ENCODE assay signal across 8 cellular contexts in the genomic region with DNA sequence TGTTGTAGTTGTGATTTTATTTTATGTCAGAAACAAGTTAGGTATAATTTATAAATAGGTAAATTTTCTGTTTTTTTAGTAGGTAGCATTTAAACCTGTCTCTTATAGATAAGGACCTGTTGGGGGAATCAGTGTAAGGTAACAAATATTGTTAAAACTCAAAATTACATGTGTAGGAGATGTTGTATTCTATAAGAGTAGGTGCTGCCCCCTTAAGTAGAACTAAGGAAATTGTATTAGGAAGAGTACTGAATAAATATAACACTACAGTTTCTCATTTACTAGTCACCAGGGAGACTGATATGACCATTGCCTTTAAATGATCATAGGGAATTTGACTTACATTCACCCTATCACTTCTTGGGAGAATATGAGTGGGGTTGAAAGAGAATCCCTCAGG. TPM values are rescaled to one million over a fixed set of nuclear protein-coding genes. Genes with fewer than 3 reads are reported as not detected.
A peak's percentile ranks its signal among the peaks of the same experiment; 100 is the strongest.
DNase-seq lines count a peak whose midpoint lies in the region; ATAC-seq, FAIRE-seq and TF ChIP-seq lines count a peak whose summit lies in the region.

No MANE protein-coding gene starts in this region.

- H3K27me3 Mint-ChIP-seq in neural crest cell (ENCODE audit: low read depth), result no peaks in the 10 kb centered on the region

- peaks cover 6% of the 10 kb centered on the region for H3K36me3 Mint-ChIP-seq in neural crest cell (ENCODE audit: low read depth)

- no peak overlapping the region for H3K27ac Mint-ChIP-seq in neural crest cell (ENCODE audit: unreplicated experiment)

- no peaks in the 10 kb centered on the region for H3K27me3 ChIP-seq in bronchial epithelial cell (ENCODE audit: control insufficient read depth, insufficient read depth, low read length)

- DNase-seq in NCI-H1105 treated with DMSO at 0.1 percent for 48 hours (lab: John Stamatoyannopoulos, UW) (peak; percentile 43), NCI-H1105 (lab: John Stamatoyannopoulos, UW) (no peak), bronchial epithelial cell (ENCODE audit: low read depth) (peak; percentile 27), neural crest cell (ENCODE audit: low read depth, low spot score) (no peak), 8988T (no peak)
- DNase-seq in activated naive CD4-positive, alpha-beta T cell treated with Interleukin-2 at 50 U/mL for 16 hours, result no peak

- H3K4me3 Mint-ChIP-seq in neural crest cell, result no peak overlapping the region

- no peaks in the 10 kb centered on the region for H3K9me3 Mint-ChIP-seq in neural crest cell

- no peak for ATAC-seq in GM19395 (IDR thresholded peaks at IDR 0.05; ENCODE audit: unreplicated experiment)

- no peak overlapping the region for H3K4me3 ChIP-seq in bronchial epithelial cell (ENCODE audit: low read depth, low read length)

- no peaks in the 10 kb centered on the region for H3K4me1 Mint-ChIP-seq in neural crest cell

- peak; percentile 47; the same call in 1 of the 2 replicates for TF ChIP-seq CTCF in LNCAP (IDR thresholded peaks at IDR 0.05)
- TF ChIP-seq CTCF in bronchial epithelial cell (IDR thresholded peaks at IDR 0.05; ENCODE audit: insufficient read depth, low read length, severe bottlenecking), result peak; percentile 12
- peak; percentile 61 for TF ChIP-seq CTCF in neural crest cell (conservative IDR thresholded peaks at IDR 0.05)

- peaks cover 4% of the 10 kb centered on the region for H3K36me3 ChIP-seq in bronchial epithelial cell (ENCODE audit: control insufficient read depth, insufficient read depth, low read length)

- no peak for FAIRE-seq in bronchial epithelial cell (lab: Jason Lieb, UNC)

RNA-seq across cellular contexts. Expression of gene SLC25A36, which starts 31.2 kb away (rescaled TPM):
- total RNA-seq in bronchial epithelial cell (122 and 166 TPM in 2 replicates), neural crest cell (68.2 and 71.2 TPM in 2 replicates)

Comparison
In these comparisons a context has a peak if more than half of its experiments do, and no peak if none do; other contexts are left out.
1. DNase-seq: peak in NCI-H1105 treated with DMSO at 0.1 percent for 48 hours (single experiment) and bronchial epithelial cell (single experiment); none in NCI-H1105 (single experiment), neural crest cell (single experiment), 8988T (single experiment) and activated naive CD4-positive, alpha-beta T cell treated with Interleukin-2 at 50 U/mL for 16 hours (single experiment).
2. Peak in every context shown above with its lines, with median percentiles within 50 percentile points of each other: CTCF ChIP-seq.